1 cellular context compared by ENCODE assay signal in genomic region chr14:34895277-34895676, GRCh38.
TF ChIP-seq lines count a peak whose summit lies in the region.

No MANE protein-coding gene starts in this region.

TF ChIP-seq in H1, 55 proteins besides CTCF, POLR2A, EP300 and RAD21 (continued from another document):
- TF ChIP-seq CHD7 (IDR thresholded peaks at IDR 0.05; ENCODE audit: insufficient replicate concordance, low read length), result no peak
- TF ChIP-seq CBX8 (IDR thresholded peaks at IDR 0.05; ENCODE audit: borderline replicate concordance, low read depth, low read length), result no peak
- no peak for TF ChIP-seq JUN (IDR thresholded peaks at IDR 0.05; ENCODE audit: low read depth, low read length)
- TF ChIP-seq BACH1 (IDR thresholded peaks at IDR 0.05; ENCODE audit: low read length), result no peak
- TF ChIP-seq TEAD4 (IDR thresholded peaks at IDR 0.05; ENCODE audit: low read depth, low read length), result no peak
- TF ChIP-seq GTF2F1 (IDR thresholded peaks at IDR 0.05; ENCODE audit: borderline replicate concordance, low read depth, low read length), result no peak
- no peak for TF ChIP-seq SP1 (IDR thresholded peaks at IDR 0.05; ENCODE audit: low read depth, low read length)
- TF ChIP-seq RBBP5 (IDR thresholded peaks at IDR 0.05; ENCODE audit: borderline replicate concordance, low read depth, low read length), result no peak
- TF ChIP-seq RFX5 (IDR thresholded peaks at IDR 0.05; ENCODE audit: borderline replicate concordance, low read depth, low read length), result no peak
- TF ChIP-seq CTBP2 (IDR thresholded peaks at IDR 0.05; ENCODE audit: borderline replicate concordance, insufficient read depth, insufficient read length, low read length), result no peak
- TF ChIP-seq CHD2 (IDR thresholded peaks at IDR 0.05; ENCODE audit: low read length), result no peak
- no peak for TF ChIP-seq POLR2AphosphoS5 (IDR thresholded peaks at IDR 0.05; ENCODE audit: low read depth, low read length)
- no peak for TF ChIP-seq SP2 (IDR thresholded peaks at IDR 0.05; ENCODE audit: low read length)
- no peak for TF ChIP-seq ASH2L (IDR thresholded peaks at IDR 0.05; ENCODE audit: low read length)
- TF ChIP-seq SIX5 (IDR thresholded peaks at IDR 0.05; ENCODE audit: low read depth, low read length), result no peak
